25 cellular contexts compared by ENCODE assay signal in genomic region chr10:45368181-45368580, GRCh38. TPM values are rescaled to one million over a fixed set of nuclear protein-coding genes. Genes with fewer than 3 reads are reported as not detected.
"Had no signal": no experiment of that assay in that cellular context is flagged by ENCODE, and none has a peak within 500 bp of the region (broad histone marks: within the 10 kb centered on the region; RNA-seq: fewer than 3 reads in every experiment).

No MANE protein-coding gene starts in this region.

- H3K27ac Mint-ChIP-seq: activated CD4-positive, alpha-beta memory T cell treated with anti-CD3 and anti-CD28 coated beads for 36 hours; activated CD4-positive, alpha-beta T cell treated with anti-CD3 and anti-CD28 coated beads, Interleukin-2, amount 10 ng/mL, durations not matched to agents 7 days and 5 days; activated naive CD4-positive, alpha-beta T cell treated with anti-CD3 and anti-CD28 coated beads, Interleukin-2, amount 50 U/mL, for 72 hours; activated naive CD8-positive, alpha-beta T cell treated with anti-CD3 and anti-CD28 coated beads, Interleukin-2, amount 50 U/mL, for 24 hours; T-cell had no signal

- H3K9me3 ChIP-seq: ascending aorta, body of pancreas had no signal

- H3K27ac ChIP-seq: ascending aorta, body of pancreas had no signal

- H3K9me3 Mint-ChIP-seq: activated naive CD4-positive, alpha-beta T cell treated with anti-CD3 and anti-CD28 coated beads, Interleukin-2, amount 50 U/mL, for 72 hours; activated T-cell treated with anti-CD3 and anti-CD28 coated beads, Interleukin-2, amount 50 U/mL, for 4 hours had no signal

- H3K4me3 ChIP-seq: ascending aorta, body of pancreas had no signal

- H3K27me3 ChIP-seq: ascending aorta, body of pancreas had no signal

- H3K36me3 Mint-ChIP-seq: activated CD4-positive, alpha-beta memory T cell treated with anti-CD3 and anti-CD28 coated beads for 36 hours had no signal

- H3K4me3 Mint-ChIP-seq: activated CD4-positive, alpha-beta memory T cell treated with anti-CD3 and anti-CD28 coated beads for 36 hours; activated CD4-positive, alpha-beta T cell treated with anti-CD3 and anti-CD28 coated beads, Interleukin-2, amount 10 ng/mL, durations not matched to agents 7 days and 5 days; activated naive CD8-positive, alpha-beta T cell treated with anti-CD3 and anti-CD28 coated beads, Interleukin-2, amount 50 U/mL, for 24 hours; activated T-cell treated with anti-CD3 and anti-CD28 coated beads, Interleukin-2, amount 50 U/mL, for 4 hours; T-cell had no signal

- H3K4me1 ChIP-seq: ascending aorta had no signal

- FAIRE-seq: bronchial epithelial cell had no signal

- H3K36me3 ChIP-seq: ascending aorta had no signal

- ATAC-seq: activated naive CD4-positive, alpha-beta T cell treated with anti-CD3 and anti-CD28 coated beads, Interleukin-2, amount 50 U/mL, for 72 hours; activated naive CD8-positive, alpha-beta T cell treated with anti-CD3 and anti-CD28 coated beads, Interleukin-2, amount 50 U/mL, for 24 hours; activated T-cell treated with anti-CD3 and anti-CD28 coated beads, Interleukin-2, amount 50 U/mL, for 4 hours; body of pancreas; T-cell had no signal

- DNase-seq: activated CD4-positive, alpha-beta memory T cell treated with anti-CD3 and anti-CD28 coated beads for 36 hours; activated CD4-positive, alpha-beta T cell treated with anti-CD3 and anti-CD28 coated beads, Interleukin-2, amount 10 ng/mL, durations not matched to agents 7 days and 5 days; activated CD4-positive, CD25-positive, alpha-beta regulatory T cell; activated CD8-positive, alpha-beta memory T cell treated with anti-CD3 and anti-CD28 coated beads for 24 hours; activated effector memory CD4-positive, alpha-beta T cell treated with anti-CD3 and anti-CD28 coated beads, Interleukin-2, amount 50 U/mL, for 16 hours; activated naive CD4-positive, alpha-beta T cell treated with Interleukin-2 at 50 U/mL for 16 hours; activated naive CD8-positive, alpha-beta T cell treated with anti-CD3 and anti-CD28 coated beads, Interleukin-2, amount 50 U/mL, for 24 hours; activated T-cell treated with anti-CD3 and anti-CD28 coated beads, Interleukin-2, amount 50 U/mL, for 4 hours; amniotic stem cell; body of pancreas; central memory CD4-positive, alpha-beta T cell; NCI-H1048; NCI-H146; NCI-H187 treated with DMSO at 0.1 percent for 48 hours; NCI-H2081 treated with DMSO at 0.1 percent for 48 hours; NCI-H446; NCI-H524; SIG-M5; T-cell had no signal

RNA-seq across cellular contexts. Expression of gene ALOX5, which starts 5.8 kb away (rescaled TPM):
- total RNA-seq: chondrocyte, RPMI7951 had no signal

RNA-seq across cellular contexts. Expression of gene OR13A1, which starts 52.8 kb away (rescaled TPM):
- total RNA-seq: activated CD4-positive, alpha-beta memory T cell treated with anti-CD3 and anti-CD28 coated beads for 36 hours; activated naive CD4-positive, alpha-beta T cell treated with anti-CD3 and anti-CD28 coated beads, Interleukin-2, amount 50 U/mL, for 72 hours; activated T-cell treated with anti-CD3 and anti-CD28 coated beads, Interleukin-2, amount 50 U/mL, for 4 hours; ascending aorta; body of pancreas; bronchial epithelial cell; chondrocyte; RPMI7951; T-helper 2 cell treated with Interferon-gamma antibody and Interleukin-4, amounts not matched to agents 100 ng/mL and 5 ng/mL, for 36 hours had no signal
